17 cellular contexts compared by ENCODE assay signal in genomic region chr9:113664176-113664875, GRCh38.
"Had no signal": no experiment of that assay in that cellular context is flagged by ENCODE, and none has a peak within 500 bp of the region (broad histone marks: within the 10 kb centered on the region; RNA-seq: fewer than 3 reads in every experiment).

No MANE protein-coding gene starts in this region.

- ATAC-seq: left colon; mucosa of descending colon; naive thymus-derived CD8-positive, alpha-beta T cell; right lobe of liver; stimulated activated naive B cell treated with anti-CD40 and anti-IgM and Interleukin-4, amounts not matched to agents 10 μg/mL and 1 μg/mL and 100 μg/mL, for 72 hours; stimulated activated naive CD8-positive, alpha-beta T cell treated with anti-CD3 and anti-CD28 coated beads, Interleukin-15, amount 100 ng/mL, for 72 hours had no signal

- H3K27ac Mint-ChIP-seq: naive thymus-derived CD8-positive, alpha-beta T cell; neural progenitor cell; progenitor cell of endocrine pancreas; stimulated activated naive B cell treated with anti-CD40 and anti-IgM and Interleukin-4, amounts not matched to agents 10 μg/mL and 1 μg/mL and 100 μg/mL, for 72 hours; stimulated activated naive CD8-positive, alpha-beta T cell treated with anti-CD3 and anti-CD28 coated beads, Interleukin-15, amount 100 ng/mL, for 72 hours had no signal

- H3K36me3 Mint-ChIP-seq: naive thymus-derived CD8-positive, alpha-beta T cell; neural progenitor cell; stimulated activated naive B cell treated with anti-CD40 and anti-IgM and Interleukin-4, amounts not matched to agents 10 μg/mL and 1 μg/mL and 100 μg/mL, for 72 hours had no signal

- H3K4me1 Mint-ChIP-seq: naive thymus-derived CD8-positive, alpha-beta T cell; neural progenitor cell; stimulated activated naive CD8-positive, alpha-beta T cell treated with anti-CD3 and anti-CD28 coated beads, Interleukin-15, amount 100 ng/mL, for 72 hours had no signal

- H3K9me3 Mint-ChIP-seq: naive thymus-derived CD8-positive, alpha-beta T cell; neural progenitor cell; stimulated activated naive B cell treated with anti-CD40 and anti-IgM and Interleukin-4, amounts not matched to agents 10 μg/mL and 1 μg/mL and 100 μg/mL, for 72 hours; stimulated activated naive CD8-positive, alpha-beta T cell treated with anti-CD3 and anti-CD28 coated beads, Interleukin-15, amount 100 ng/mL, for 72 hours had no signal

- DNase-seq: colonic mucosa; effector CD4-positive, alpha-beta T cell; foreskin melanocyte; mammary epithelial cell; mucosa of descending colon; naive thymus-derived CD8-positive, alpha-beta T cell; nucleus accumbens; ovary; stimulated activated CD4-positive, alpha-beta T cell treated with anti-CD3 and anti-CD28 coated beads, Interleukin-2, amount 100 ng/mL, for 24 hours; stimulated activated CD4-positive, alpha-beta T cell treated with anti-CD3 and anti-CD28 coated beads, Interleukin-4, amount 100 ng/mL, for 4 hours; stimulated activated naive B cell treated with anti-CD40 and anti-IgM and Interleukin-4, amounts not matched to agents 10 μg/mL and 1 μg/mL and 100 μg/mL, for 72 hours; stimulated activated naive CD8-positive, alpha-beta T cell treated with anti-CD3 and anti-CD28 coated beads, Interleukin-15, amount 100 ng/mL, for 72 hours; testis had no signal

- H3K4me3 Mint-ChIP-seq: naive thymus-derived CD8-positive, alpha-beta T cell; neural progenitor cell; stimulated activated naive B cell treated with anti-CD40 and anti-IgM and Interleukin-4, amounts not matched to agents 10 μg/mL and 1 μg/mL and 100 μg/mL, for 72 hours; stimulated activated naive CD8-positive, alpha-beta T cell treated with anti-CD3 and anti-CD28 coated beads, Interleukin-15, amount 100 ng/mL, for 72 hours had no signal
